In genomic region chr3:193788189-193788946, GRCh38 we compare ENCODE assay signal across 8 cellular contexts.
DNase-seq lines count a peak whose midpoint lies in the region; ATAC-seq, FAIRE-seq and TF ChIP-seq lines count a peak whose summit lies in the region.

No MANE protein-coding gene starts in this region.

- BruUV-seq in endothelial cell of umbilical vein (replicated peaks; lab: Mats Ljungman, UMichigan) = no TSS peak

- H3K27me3 ChIP-seq in RWPE2 (ENCODE audit: insufficient read depth, poor library complexity, severe bottlenecking) = no peaks in the 10 kb centered on the region
- H3K27me3 ChIP-seq in endothelial cell of umbilical vein (ENCODE audit: control insufficient read depth in 2 of 2, insufficient read depth in 2 of 2, low read length in 2 of 2) = peaks cover 0 to 1% of the 10 kb centered on the region in 2 experiments

- intact Hi-C loops in endothelial cell of umbilical vein (cut with micrococcal nuclease) = loop anchor here (1.0 to 2.0 kb wide), 8 partner anchors 80 to 527 kb away; partner anchors contain the start of gene HES1

- POLR2A ChIA-PET in endothelial cell of umbilical vein (lab: Charles Lee) = interaction anchor here (0.6 to 1.2 kb wide), 3 partner anchors 347 to 354 kb away, joined by 3 to 7 read pairs (median 4); partner anchors contain the start of gene HES1

- dilution Hi-C loops in endothelial cell of umbilical vein (cut with MboI; ENCODE audit: extremely low pct_ligation_motif_present, low sequenced_read_pairs) = no loop called here

- FAIRE-seq in endothelial cell of umbilical vein (lab: Jason Lieb, UNC) = peak; percentile 77

- peak; percentile 31 for TF ChIP-seq CTCF in RWPE2 (IDR thresholded peaks at IDR 0.05; ENCODE audit: poor library complexity, severe bottlenecking)
- TF ChIP-seq CTCF in endothelial cell of umbilical vein (IDR thresholded peaks at IDR 0.05; ENCODE audit: extremely low read depth in 1 of 2, insufficient read depth in 1 of 2, low read depth in 1 of 2, low read length in 2 of 2) = peak; percentile 82 to 88

- H3K9ac ChIP-seq in endothelial cell of umbilical vein (replicated peaks; ENCODE audit: extremely low read depth, insufficient read depth, low read length) = no peak overlapping the region

- peak; percentile 78 for DNase-seq in Daoy (ENCODE audit: low read depth)
- DNase-seq in HuH-7 (ENCODE audit: low spot score) = peak; percentile 88
- no peak for DNase-seq in RWPE2 (ENCODE audit: low spot score)
- DNase-seq in endothelial cell of umbilical vein (ENCODE audit: low read depth, low spot score) = peak; percentile 76
- DNase-seq in middle frontal gyrus (ENCODE audit: extremely low spot score, low spot score) = peak; percentile 14

- H3K27ac ChIP-seq in RWPE2 (ENCODE audit: poor library complexity, severe bottlenecking) = no peak overlapping the region
- H3K27ac ChIP-seq in endothelial cell of umbilical vein (ENCODE audit: insufficient read depth, low read depth, low read length) = no peak overlapping the region

- ATAC-seq in GM21381 (IDR thresholded peaks at IDR 0.05; ENCODE audit: unreplicated experiment) (peak; percentile 79), RWPE2 (ENCODE audit: low read depth) (no peak), GM19395 (IDR thresholded peaks at IDR 0.05; ENCODE audit: unreplicated experiment) (no peak), GM19463 (IDR thresholded peaks at IDR 0.05; ENCODE audit: unreplicated experiment) (no peak)

- no peak overlapping the region for H3K4me3 ChIP-seq in RWPE2 (ENCODE audit: severe bottlenecking)
- no peak overlapping the region for H3K4me3 ChIP-seq in endothelial cell of umbilical vein (replicated peaks in 1 of 3; ENCODE audit: insufficient read depth in 1 of 3, low read depth in 1 of 3, low read length in 3 of 3)

- H3K4me1 ChIP-seq in RWPE2 (ENCODE audit: insufficient read depth, poor library complexity, severe bottlenecking) = peaks cover 17% of the 10 kb centered on the region
- peaks cover 5% of the 10 kb centered on the region for H3K4me1 ChIP-seq in endothelial cell of umbilical vein (ENCODE audit: control insufficient read depth, extremely low read depth, insufficient read depth, low read length)

- CTCF ChIA-PET in endothelial cell of umbilical vein (lab: Charles Lee) = interaction anchor here (0.6 to 3.9 kb wide), 19 partner anchors 12 to 542 kb away, joined by 3 to 43 read pairs (median 4); partner anchors contain the start of gene HES1

- no peak for TF ChIP-seq POLR2A in endothelial cell of umbilical vein (IDR thresholded peaks at IDR 0.05; ENCODE audit: low read depth, low read length)

- H3K79me2 ChIP-seq in endothelial cell of umbilical vein (ENCODE audit: control insufficient read depth, insufficient read depth, low read length) = no peaks in the 10 kb centered on the region

- H3K4me2 ChIP-seq in endothelial cell of umbilical vein (ENCODE audit: insufficient read depth, low read length) = no peak overlapping the region

- no peaks in the 10 kb centered on the region for H3K9me1 ChIP-seq in endothelial cell of umbilical vein (replicated peaks; ENCODE audit: control insufficient read depth, extremely low read depth, insufficient read depth, low read length)

- no peaks in the 10 kb centered on the region for H3K36me3 ChIP-seq in RWPE2 (ENCODE audit: low read depth)
- H3K36me3 ChIP-seq in endothelial cell of umbilical vein (ENCODE audit: control insufficient read depth in 2 of 2, extremely low read depth in 1 of 2, insufficient read depth in 2 of 2, low read length in 2 of 2) = no peaks in the 10 kb centered on the region

- no peak overlapping the region for H2AFZ ChIP-seq in endothelial cell of umbilical vein (ENCODE audit: low read depth, low read length)

- H3K9me3 ChIP-seq in RWPE2 (ENCODE audit: severe bottlenecking) = no peaks in the 10 kb centered on the region
- no peaks in the 10 kb centered on the region for H3K9me3 ChIP-seq in endothelial cell of umbilical vein (replicated peaks; ENCODE audit: control insufficient read depth, insufficient read depth, low read length)

- H4K20me1 ChIP-seq in endothelial cell of umbilical vein (replicated peaks; ENCODE audit: control insufficient read depth, extremely low read depth, insufficient read depth, low read length) = no peaks in the 10 kb centered on the region

TF ChIP-seq in endothelial cell of umbilical vein, 7 proteins besides CTCF, POLR2A, EP300 and RAD21:
- no peak for TF ChIP-seq JUN (IDR thresholded peaks at IDR 0.05; ENCODE audit: borderline replicate concordance, insufficient read depth, insufficient read length, low read depth)
- TF ChIP-seq MYC (IDR thresholded peaks at IDR 0.05; ENCODE audit: low read depth, low read length) = no peak
- TF ChIP-seq GATA2 (IDR thresholded peaks at IDR 0.05; ENCODE audit: insufficient read depth, insufficient read length, low read depth, low read length) = no peak
- TF ChIP-seq FOS (IDR thresholded peaks at IDR 0.05; ENCODE audit: borderline replicate concordance, insufficient read depth, low read length) = no peak
- TF ChIP-seq EZH2 (IDR thresholded peaks at IDR 0.05; ENCODE audit: borderline replicate concordance, low read depth, low read length, severe bottlenecking) = no peak
- TF ChIP-seq, protein P1, sequence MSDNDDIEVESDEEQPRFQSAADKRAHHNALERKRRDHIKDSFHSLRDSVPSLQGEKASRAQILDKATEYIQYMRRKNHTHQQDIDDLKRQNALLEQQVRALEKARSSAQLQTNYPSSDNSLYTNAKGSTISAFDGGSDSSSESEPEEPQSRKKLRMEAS (IDR thresholded peaks at IDR 0.05; ENCODE audit: insufficient read depth, insufficient read length) = no peak
- no peak for TF ChIP-seq POLR2AphosphoS5 (IDR thresholded peaks at IDR 0.05; ENCODE audit: insufficient read depth, low read depth, low read length)
